Comparison of ENCODE assay signal across 8 cellular contexts in genomic region chr19:46716013-46716671, GRCh38. TPM values are rescaled to one million over a fixed set of nuclear protein-coding genes. Genes with fewer than 3 reads are reported as not detected.
A peak's percentile ranks its signal among the peaks of the same experiment; 100 is the strongest.
DNase-seq lines count a peak whose midpoint lies in the region; ATAC-seq and TF ChIP-seq lines count a peak whose summit lies in the region.

No MANE protein-coding gene starts in this region.

- intact Hi-C loops in right cardiac atrium (cut with DNase I), result no loop called here

- no peaks in the 10 kb centered on the region for H3K4me1 ChIP-seq in right cardiac atrium (ENCODE audit: control insufficient read depth, insufficient read depth, low read length)
- peaks cover 19% of the 10 kb centered on the region for H3K4me1 ChIP-seq in skeletal muscle satellite cell (ENCODE audit: control insufficient read depth, insufficient read depth, low read length)

- TF ChIP-seq CTCF in GM10266 (IDR thresholded peaks at IDR 0.05; ENCODE audit: control insufficient read depth, insufficient read depth, low read depth, missing control alignments), result no peak

- H3K27me3 ChIP-seq in right cardiac atrium (ENCODE audit: control insufficient read depth, insufficient read depth), result no peaks in the 10 kb centered on the region
- no peaks in the 10 kb centered on the region for H3K27me3 ChIP-seq in skeletal muscle satellite cell (ENCODE audit: control insufficient read depth, insufficient read depth, low read length)

- WGBS in right cardiac atrium, result 2% methylated on average over 42 of the region's 42 CpGs

- peak overlapping the region; percentile 94 for H3K9ac ChIP-seq in skeletal muscle satellite cell (ENCODE audit: low read depth, low read length)

- H3K4me2 ChIP-seq in skeletal muscle satellite cell (ENCODE audit: low read length), result peak overlapping the region; percentile 100

- peaks cover 23% of the 10 kb centered on the region for H3K36me3 ChIP-seq in skeletal muscle satellite cell (ENCODE audit: insufficient read depth, low read length)

- H3K4me3 ChIP-seq in right cardiac atrium (ENCODE audit: low read length), result peak overlapping the region; percentile 95
- peak overlapping the region; percentile 92 for H3K4me3 ChIP-seq in skeletal muscle satellite cell (ENCODE audit: low read length)

- ATAC-seq in right cardiac atrium, result no peak

- peak; percentile 22 for DNase-seq in activated naive CD4-positive, alpha-beta T cell treated with Interleukin-2 at 50 U/mL for 16 hours
- no peak for DNase-seq in activated naive CD4-positive, alpha-beta T cell treated with anti-CD3 and anti-CD28 coated beads, Interleukin-2, amount 50 U/mL, for 16 hours
- peak; percentile 39 for DNase-seq in activated T-cell treated with anti-CD3 and anti-CD28 coated beads, Interleukin-2, amount 50 U/mL, for 1 hour
- DNase-seq in right cardiac atrium (peak in 2 of 3 donors; percentile 62 to 68), H4 (ENCODE audit: low spot score) (no peak), GM10266 (ENCODE audit: extremely low spot score) (no peak), dermis blood vessel endothelial cell (no peak)

- H3K27ac ChIP-seq in right cardiac atrium (ENCODE audit: low read length), result peak overlapping the region; percentile 64

- no peaks in the 10 kb centered on the region for H3K9me3 ChIP-seq in right cardiac atrium (ENCODE audit: control insufficient read depth, low read length)
- H3K9me3 ChIP-seq in skeletal muscle satellite cell (replicated peaks; ENCODE audit: low read length), result no peaks in the 10 kb centered on the region

RNA-seq across cellular contexts. Expression of gene PRKD2, which starts 0.8 kb away (rescaled TPM):
- total RNA-seq in right cardiac atrium (10 to 100 TPM; 14.2 to 16.6 (median 14.8) TPM), dermis blood vessel endothelial cell (84.2 and 135 TPM in 2 replicates)
- 11.3 TPM for polyA plus RNA-seq in right cardiac atrium
- total RNA-seq in skeletal muscle satellite cell (2012; rRNA removed), result 7.1 and 7.6 TPM in 2 replicates
- total RNA-seq in H4 (2014; rRNA removed; shearing (Covaris generic)), result 14.3 and 18.0 TPM in 2 replicates

RNA-seq across cellular contexts. Expression of gene FKRP, which starts 29.7 kb away (rescaled TPM):
- total RNA-seq in right cardiac atrium (10 to 100 TPM; 15.0 to 22.7 (median 21.0) TPM), dermis blood vessel endothelial cell (16.7 and 21.5 TPM in 2 replicates)
- polyA plus RNA-seq in right cardiac atrium, result 15.9 TPM
- total RNA-seq in skeletal muscle satellite cell (2012; rRNA removed), result 19.9 and 20.3 TPM in 2 replicates
- total RNA-seq in H4 (2014; rRNA removed; shearing (Covaris generic)), result 16.2 and 33.4 TPM in 2 replicates

RNA-seq across cellular contexts. Expression of gene STRN4, which starts 30.1 kb away (rescaled TPM):
- total RNA-seq in right cardiac atrium, result 10 to 100 TPM; 49.0 to 69.8 (median 54.7) TPM
- polyA plus RNA-seq in right cardiac atrium, result 39.3 TPM
- 50.4 and 57.7 TPM in 2 replicates for total RNA-seq in skeletal muscle satellite cell (2012; rRNA removed)
- 29.9 and 33.5 TPM in 2 replicates for total RNA-seq in H4 (2014; rRNA removed; shearing (Covaris generic))
- 90.9 and 135 TPM in 2 replicates for total RNA-seq in dermis blood vessel endothelial cell

RNA-seq across cellular contexts. Expression of gene DACT3, which starts 55.2 kb away (rescaled TPM):
- 10 to 100 TPM; 24.6 to 46.5 (median 37.2) TPM for total RNA-seq in right cardiac atrium
- polyA plus RNA-seq in right cardiac atrium, result 28.3 TPM
- total RNA-seq in skeletal muscle satellite cell (2012; rRNA removed), result 1.3 and 1.5 TPM in 2 replicates
- total RNA-seq in H4 (2014; rRNA removed; shearing (Covaris generic)), result 0.56 and 0.78 TPM in 2 replicates
- total RNA-seq in dermis blood vessel endothelial cell, result 0.14 and 0.34 TPM in 2 replicates

Comparison
In these comparisons a context has a peak if more than half of its experiments do, and no peak if none do; other contexts are left out.
1. DNase-seq: peak in activated naive CD4-positive, alpha-beta T cell treated with Interleukin-2 at 50 U/mL for 16 hours (single experiment), activated T-cell treated with anti-CD3 and anti-CD28 coated beads, Interleukin-2, amount 50 U/mL, for 1 hour (single experiment) and right cardiac atrium (2 of 3); none in activated naive CD4-positive, alpha-beta T cell treated with anti-CD3 and anti-CD28 coated beads, Interleukin-2, amount 50 U/mL, for 16 hours (single experiment), H4 (single experiment), GM10266 (single experiment) and dermis blood vessel endothelial cell (single experiment).